ENCODE assay signal across 9 cellular contexts in the genomic region with DNA sequence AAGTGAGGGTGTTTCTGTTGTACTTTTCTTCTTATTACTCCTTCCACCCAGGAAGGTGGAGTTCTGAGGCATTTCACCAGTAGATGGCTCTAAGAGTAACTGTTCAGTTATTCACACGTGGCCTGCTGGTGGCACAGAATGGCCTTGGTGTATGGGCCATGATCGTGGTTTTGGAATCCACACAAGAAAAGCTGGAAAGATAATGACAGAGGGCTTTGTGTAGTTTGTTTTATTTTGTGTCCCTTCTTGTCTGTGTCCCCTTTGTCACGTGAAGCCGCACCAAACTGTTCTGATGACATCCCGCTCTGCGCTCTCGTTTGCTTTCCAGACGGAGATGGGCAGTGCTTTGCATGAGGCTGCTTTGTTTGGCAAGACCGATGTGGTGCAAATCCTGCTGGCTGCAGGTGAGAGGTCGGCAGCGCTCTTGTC.
A peak's percentile ranks its signal among the peaks of the same experiment; 100 is the strongest.
DNase-seq lines count a peak whose midpoint lies in the region; ATAC-seq and TF ChIP-seq lines count a peak whose summit lies in the region.
"Had no signal": no experiment of that assay in that cellular context is flagged by ENCODE, and none has a peak within 500 bp of the region (broad histone marks: within the 10 kb centered on the region; RNA-seq: fewer than 3 reads in every experiment).

No MANE protein-coding gene starts in this region.

- H3K27me3 ChIP-seq in OCI-LY3 (ENCODE audit: low read depth, low read length): no peaks in the 10 kb centered on the region
- H3K27me3 ChIP-seq: BLaER1 treated with 17β-estradiol and CSF1 and Interleukin-3, amounts not matched to agents 10 nM and 100 nM had no signal

- no peaks in the 10 kb centered on the region for H4K20me1 ChIP-seq in OCI-LY3 (ENCODE audit: insufficient read depth, low read length)

- H3K4me1 Mint-ChIP-seq in stimulated activated naive B cell treated with anti-CD40 and anti-IgM and Interleukin-4, amounts not matched to agents 10 μg/mL and 1 μg/mL and 100 μg/mL, for 72 hours: peaks cover 2 to 6% of the 10 kb centered on the region in 2 donors
- peaks cover 0 to 5% of the 10 kb centered on the region in 2 donors for H3K4me1 Mint-ChIP-seq in natural killer cell treated with Interleukin-12 subunit alpha and Interleukin-12 subunit beta and Interleukin-15 and Interleukin-18, amount 100 ng/mL, for 72 hours (ENCODE audit: low read depth in 2 of 2)

- no peaks in the 10 kb centered on the region for H3K9me3 ChIP-seq in OCI-LY3 (ENCODE audit: insufficient read depth, low read length)
- H3K9me3 ChIP-seq: BLaER1 treated with 17β-estradiol and CSF1 and Interleukin-3, amounts not matched to agents 10 nM and 100 nM had no signal

- TF ChIP-seq CTCF in OCI-LY3 (IDR thresholded peaks at IDR 0.05; ENCODE audit: low read depth, low read length): peak; percentile 53

- no peak overlapping the region for H3K9ac ChIP-seq in OCI-LY3 (ENCODE audit: low read length)
- H3K9ac ChIP-seq: BLaER1 treated with 17β-estradiol and CSF1 and Interleukin-3, amounts not matched to agents 10 nM and 100 nM had no signal

- peaks cover 31% of the 10 kb centered on the region for H3K4me1 ChIP-seq in OCI-LY3 (ENCODE audit: low read length)

- DNase-seq in NCI-H2081 (lab: John Stamatoyannopoulos, UW) (peak; percentile 38 to 72), NCI-H2081 treated with DMSO at 0.1 percent for 48 hours (lab: John Stamatoyannopoulos, UW) (no peak), fibroblast of peridontal ligament (ENCODE audit: extremely low read depth) (peak; percentile 26), NCI-H2196 treated with DMSO at 0.1 percent for 48 hours (lab: John Stamatoyannopoulos, UW; ENCODE audit: unreplicated experiment) (no peak)
- no peak for DNase-seq in stimulated activated naive B cell treated with anti-CD40 and anti-IgM and Interleukin-4, amounts not matched to agents 10 μg/mL and 1 μg/mL and 100 μg/mL, for 72 hours
- no peak for DNase-seq in stimulated activated CD4-positive, alpha-beta T cell treated with anti-CD3 and anti-CD28 coated beads, Interleukin-12 subunit alpha, Interleukin-12 subunit beta, amount 100 ng/mL, for 4 hours
- DNase-seq in natural killer cell treated with Interleukin-12 subunit alpha and Interleukin-12 subunit beta and Interleukin-15 and Interleukin-18, amount 100 ng/mL, for 72 hours (ENCODE audit: low spot score): no peak

- H2AFZ ChIP-seq in OCI-LY3 (ENCODE audit: low read depth, low read length): 0 out of 2 replicates have a peak overlapping the region, but pooled peaks have one; percentile 46

- H3K4me2 ChIP-seq in OCI-LY3 (ENCODE audit: low read length): peak overlapping the region; percentile 58

- no peaks in the 10 kb centered on the region for H3K27me3 Mint-ChIP-seq in stimulated activated naive B cell treated with anti-CD40 and anti-IgM and Interleukin-4, amounts not matched to agents 10 μg/mL and 1 μg/mL and 100 μg/mL, for 72 hours
- H3K27me3 Mint-ChIP-seq in natural killer cell treated with Interleukin-12 subunit alpha and Interleukin-12 subunit beta and Interleukin-15 and Interleukin-18, amount 100 ng/mL, for 72 hours: no peaks in the 10 kb centered on the region

- no peaks in the 10 kb centered on the region for H3K79me2 ChIP-seq in OCI-LY3 (ENCODE audit: low read length)

- ATAC-seq in stimulated activated naive B cell treated with anti-CD40 and anti-IgM and Interleukin-4, amounts not matched to agents 10 μg/mL and 1 μg/mL and 100 μg/mL, for 72 hours (replicated peaks): no peak
- no peak for ATAC-seq in natural killer cell treated with Interleukin-12 subunit alpha and Interleukin-12 subunit beta and Interleukin-15 and Interleukin-18, amount 100 ng/mL, for 72 hours

- H3K36me3 ChIP-seq in OCI-LY3 (replicated peaks; ENCODE audit: low read depth, low read length): peaks cover 5% of the 10 kb centered on the region

- H3K27ac Mint-ChIP-seq in stimulated activated naive B cell treated with anti-CD40 and anti-IgM and Interleukin-4, amounts not matched to agents 10 μg/mL and 1 μg/mL and 100 μg/mL, for 72 hours: peak overlapping the region; percentile 61
- H3K27ac Mint-ChIP-seq in natural killer cell treated with Interleukin-12 subunit alpha and Interleukin-12 subunit beta and Interleukin-15 and Interleukin-18, amount 100 ng/mL, for 72 hours: no peak overlapping the region

- H3K4me3 ChIP-seq in OCI-LY3 (ENCODE audit: low read length): no peak overlapping the region
- H3K4me3 ChIP-seq: BLaER1 treated with 17β-estradiol and CSF1 and Interleukin-3, amounts not matched to agents 10 nM and 100 nM had no signal

- H3K36me3 Mint-ChIP-seq in stimulated activated naive B cell treated with anti-CD40 and anti-IgM and Interleukin-4, amounts not matched to agents 10 μg/mL and 1 μg/mL and 100 μg/mL, for 72 hours: peaks cover 14 to 38% of the 10 kb centered on the region in 2 donors
- H3K36me3 Mint-ChIP-seq in natural killer cell treated with Interleukin-12 subunit alpha and Interleukin-12 subunit beta and Interleukin-15 and Interleukin-18, amount 100 ng/mL, for 72 hours: no peaks in the 10 kb centered on the region

- H3K27ac ChIP-seq in OCI-LY3 (ENCODE audit: low read length): no peak overlapping the region

- no peaks in the 10 kb centered on the region for H3K9me3 Mint-ChIP-seq in stimulated activated naive B cell treated with anti-CD40 and anti-IgM and Interleukin-4, amounts not matched to agents 10 μg/mL and 1 μg/mL and 100 μg/mL, for 72 hours
- no peaks in the 10 kb centered on the region for H3K9me3 Mint-ChIP-seq in natural killer cell treated with Interleukin-12 subunit alpha and Interleukin-12 subunit beta and Interleukin-15 and Interleukin-18, amount 100 ng/mL, for 72 hours

- H3K4me3 Mint-ChIP-seq in stimulated activated naive B cell treated with anti-CD40 and anti-IgM and Interleukin-4, amounts not matched to agents 10 μg/mL and 1 μg/mL and 100 μg/mL, for 72 hours: no peak overlapping the region
- H3K4me3 Mint-ChIP-seq in natural killer cell treated with Interleukin-12 subunit alpha and Interleukin-12 subunit beta and Interleukin-15 and Interleukin-18, amount 100 ng/mL, for 72 hours: no peak overlapping the region

Comparison
In these comparisons a context has a peak if more than half of its experiments do, and no peak if none do; other contexts are left out.
1. DNase-seq: peak in NCI-H2081 (2 of 2) and fibroblast of peridontal ligament (single experiment); none in NCI-H2081 treated with DMSO at 0.1 percent for 48 hours (single experiment), stimulated activated naive B cell treated with anti-CD40 and anti-IgM and Interleukin-4, amounts not matched to agents 10 μg/mL and 1 μg/mL and 100 μg/mL, for 72 hours (single experiment), NCI-H2196 treated with DMSO at 0.1 percent for 48 hours (single experiment), stimulated activated CD4-positive, alpha-beta T cell treated with anti-CD3 and anti-CD28 coated beads, Interleukin-12 subunit alpha, Interleukin-12 subunit beta, amount 100 ng/mL, for 4 hours (single experiment) and natural killer cell treated with Interleukin-12 subunit alpha and Interleukin-12 subunit beta and Interleukin-15 and Interleukin-18, amount 100 ng/mL, for 72 hours (single experiment).